Comparison of ENCODE assay signal across 9 cellular contexts in genomic region chrX:140766024-140766611, GRCh38. TPM values are rescaled to one million over a fixed set of nuclear protein-coding genes. Genes with fewer than 3 reads are reported as not detected.
DNase-seq lines count a peak whose midpoint lies in the region; ATAC-seq and TF ChIP-seq lines count a peak whose summit lies in the region.
"Had no signal": no experiment of that assay in that cellular context is flagged by ENCODE, and none has a peak within 500 bp of the region (broad histone marks: within the 10 kb centered on the region; RNA-seq: fewer than 3 reads in every experiment).

No MANE protein-coding gene starts in this region.

- peak; percentile 55 for TF ChIP-seq RAD21 in Ishikawa (IDR thresholded peaks at IDR 0.05; ENCODE audit: low read depth)

- H3K27ac ChIP-seq in thoracic aorta: peak overlapping the region; percentile 38 to 68

- no peaks in the 10 kb centered on the region for H3K27me3 ChIP-seq in thoracic aorta (replicated peaks; ENCODE audit: insufficient read depth)

- H3K36me3 ChIP-seq in thoracic aorta: no peaks in the 10 kb centered on the region

- no peaks in the 10 kb centered on the region for H3K9me3 ChIP-seq in thoracic aorta

- no peaks in the 10 kb centered on the region for H3K36me3 Mint-ChIP-seq in memory B cell

- no peak for TF ChIP-seq EP300 in Ishikawa (IDR thresholded peaks at IDR 0.05; ENCODE audit: borderline replicate concordance)

- peak overlapping the region; percentile 73 for H3K4me3 ChIP-seq in thoracic aorta

- no peaks in the 10 kb centered on the region for H3K4me1 Mint-ChIP-seq in memory B cell

- peaks cover 1% of the 10 kb centered on the region for H3K27me3 Mint-ChIP-seq in memory B cell

- no peaks in the 10 kb centered on the region for H3K9me3 Mint-ChIP-seq in memory B cell

- peak; percentile 69 for TF ChIP-seq CTCF in thoracic aorta (IDR thresholded peaks at IDR 0.05)

- peak; percentile 71 for DNase-seq in activated effector memory CD4-positive, alpha-beta T cell treated with anti-CD3 and anti-CD28 coated beads, Interleukin-2, amount 50 U/mL, for 16 hours
- no peak for DNase-seq in activated effector memory CD4-positive, alpha-beta T cell treated with Interleukin-2 at 50 U/mL for 16 hours
- DNase-seq in T1000 (lab: John Stamatoyannopoulos, UW): peak; percentile 5
- peak; percentile 19 for DNase-seq in effector CD8-positive, alpha-beta T cell (lab: John Stamatoyannopoulos, UW)
- peak; percentile 1 to 44 for DNase-seq in memory B cell (ENCODE audit: low spot score in 2 of 2)
- DNase-seq in thoracic aorta (ENCODE audit: low spot score): no peak
- no peak for DNase-seq in COR-L47 (lab: John Stamatoyannopoulos, UW)

- ATAC-seq in memory B cell (ENCODE audit: low read depth) (no peak), thoracic aorta (ENCODE audit: insufficient number of reproducible peaks, low FRiP score, low read depth) (no peak)
- ATAC-seq: left colon had no signal

- H3K4me1 ChIP-seq in thoracic aorta (ENCODE audit: control insufficient read depth in 1 of 2, low read depth in 2 of 2): no peaks in the 10 kb centered on the region

- H3K4me3 Mint-ChIP-seq in memory B cell: no peak overlapping the region

- no peak overlapping the region for H3K27ac Mint-ChIP-seq in memory B cell

TF ChIP-seq in Ishikawa, 13 proteins besides CTCF, POLR2A, EP300 and RAD21:
- TF ChIP-seq NFIC (IDR thresholded peaks at IDR 0.05) (no peak), TEAD4 (IDR thresholded peaks at IDR 0.05) (no peak), REST (IDR thresholded peaks at IDR 0.05; ENCODE audit: low read depth) (no peak), CEBPB (IDR thresholded peaks at IDR 0.05) (no peak), FOXM1 (IDR thresholded peaks at IDR 0.05; ENCODE audit: borderline replicate concordance, low read depth) (no peak), ZBTB7A (IDR thresholded peaks at IDR 0.05; ENCODE audit: low read depth) (no peak), CREB1 (IDR thresholded peaks at IDR 0.05; ENCODE audit: low read depth) (no peak), EGR1 (IDR thresholded peaks at IDR 0.05) (no peak), TCF12 (IDR thresholded peaks at IDR 0.05; ENCODE audit: low read depth) (no peak), YY1 (IDR thresholded peaks at IDR 0.05; ENCODE audit: low read depth) (no peak), TAF1 (IDR thresholded peaks at IDR 0.05; ENCODE audit: low read depth) (no peak)
- TF ChIP-seq, protein P1, sequence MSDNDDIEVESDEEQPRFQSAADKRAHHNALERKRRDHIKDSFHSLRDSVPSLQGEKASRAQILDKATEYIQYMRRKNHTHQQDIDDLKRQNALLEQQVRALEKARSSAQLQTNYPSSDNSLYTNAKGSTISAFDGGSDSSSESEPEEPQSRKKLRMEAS (IDR thresholded peaks at IDR 0.05): no peak
- TF ChIP-seq, protein P2, sequence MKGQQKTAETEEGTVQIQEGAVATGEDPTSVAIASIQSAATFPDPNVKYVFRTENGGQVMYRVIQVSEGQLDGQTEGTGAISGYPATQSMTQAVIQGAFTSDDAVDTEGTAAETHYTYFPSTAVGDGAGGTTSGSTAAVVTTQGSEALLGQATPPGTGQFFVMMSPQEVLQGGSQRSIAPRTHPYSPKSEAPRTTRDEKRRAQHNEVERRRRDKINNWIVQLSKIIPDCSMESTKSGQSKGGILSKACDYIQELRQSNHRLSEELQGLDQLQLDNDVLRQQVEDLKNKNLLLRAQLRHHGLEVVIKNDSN (IDR thresholded peaks at IDR 0.05): no peak

RNA-seq across cellular contexts. Expression of gene LINC00632, which starts 56.6 kb away (rescaled TPM):
- 100 to 1,000 TPM; 161 to 200 TPM for total RNA-seq in thoracic aorta

Comparison
In these comparisons a context has a peak if more than half of its experiments do, and no peak if none do; other contexts are left out.
1. DNase-seq: peak in activated effector memory CD4-positive, alpha-beta T cell treated with anti-CD3 and anti-CD28 coated beads, Interleukin-2, amount 50 U/mL, for 16 hours (single experiment), T1000 (single experiment), effector CD8-positive, alpha-beta T cell (single experiment) and memory B cell (2 of 2); none in activated effector memory CD4-positive, alpha-beta T cell treated with Interleukin-2 at 50 U/mL for 16 hours (single experiment), thoracic aorta (single experiment) and COR-L47 (single experiment).